ENCODE assay signal across 7 cellular contexts in genomic region chr1:109718495-109718894, GRCh38. TPM values are rescaled to one million over a fixed set of nuclear protein-coding genes. Genes with fewer than 3 reads are reported as not detected.
DNase-seq lines count a peak whose midpoint lies in the region; ATAC-seq and TF ChIP-seq lines count a peak whose summit lies in the region.
"Had no signal": no experiment of that assay in that cellular context is flagged by ENCODE, and none has a peak within 500 bp of the region (broad histone marks: within the 10 kb centered on the region; RNA-seq: fewer than 3 reads in every experiment).

No MANE protein-coding gene starts in this region.

- H3K4me2 ChIP-seq in PC-3 (ENCODE audit: low read length), result no peak overlapping the region

- H3K9me2 ChIP-seq in PC-3 (replicated peaks; ENCODE audit: low read length), result no peaks in the 10 kb centered on the region; the same call in 1 of the 2 replicates

- peak; percentile 35 for DNase-seq in EL
- DNase-seq in PC-3, result peak; percentile 24
- DNase-seq in kidney epithelial cell (ENCODE audit: low read depth), result no peak
- DNase-seq in DMS79 (lab: John Stamatoyannopoulos, UW), result no peak
- DNase-seq in aorta, result no peak
- DNase-seq: DMS 273 treated with DMSO at 0.1 percent for 48 hours had no signal

- ATAC-seq in PC-3, result peak; percentile 55; the same call in 1 of the 2 replicates
- ATAC-seq in aorta (ENCODE audit: low FRiP score), result no peak
- ATAC-seq in GM19455 (IDR thresholded peaks at IDR 0.05; ENCODE audit: unreplicated experiment), result no peak

- POLR2A ChIA-PET in PC-3 (lab: Charles Lee; ENCODE audit: unreplicated experiment), result no interaction called here

- no peak overlapping the region for H3K9ac ChIP-seq in PC-3 (ENCODE audit: low read length)

- WGBS in aorta, 2 donors, result 90 to 96% methylated on average over 2 of the region's 2 CpGs

- H3F3A ChIP-seq in PC-3 (ENCODE audit: low read length, unreplicated experiment), result no peaks in the 10 kb centered on the region

- H3K36me3 ChIP-seq in PC-3 (ENCODE audit: low read depth, low read length) (no peaks in the 10 kb centered on the region), kidney epithelial cell (ENCODE audit: control insufficient read depth, insufficient read depth, low read length) (no peaks in the 10 kb centered on the region), aorta (ENCODE audit: control insufficient read depth in 1 of 2, insufficient read depth in 2 of 2, low read length in 1 of 2) (no peaks in the 10 kb centered on the region)

- TF ChIP-seq CTCF in PC-3 (conservative IDR thresholded peaks at IDR 0.05; ENCODE audit: low read depth, low read length) (peak; percentile 28; the same call in 1 of the 2 replicates), kidney epithelial cell (IDR thresholded peaks at IDR 0.05; ENCODE audit: insufficient read depth, low read length, poor library complexity, severe bottlenecking) (peak; percentile 5)

- no peak overlapping the region for H3K4me3 ChIP-seq in PC-3 (ENCODE audit: low read length)
- no peak overlapping the region for H3K4me3 ChIP-seq in kidney epithelial cell (ENCODE audit: low read depth, low read length)
- no peak overlapping the region for H3K4me3 ChIP-seq in aorta (ENCODE audit: low read length in 2 of 2)

- peaks cover 9% of the 10 kb centered on the region for H3K4me1 ChIP-seq in PC-3 (ENCODE audit: insufficient read depth, low read length)
- H3K4me1 ChIP-seq in aorta (ENCODE audit: control insufficient read depth in 1 of 2, insufficient read depth in 2 of 2, low read length in 2 of 2), result no peaks in the 10 kb centered on the region

- intact Hi-C loops in PC-3 (cut with micrococcal nuclease), result loop anchor here (1.0 kb wide), 1 partner anchor 55 kb away; no protein-coding TSS in a partner anchor
- intact Hi-C loops in aorta (cut with DNase I), result no loop called here

- no peak overlapping the region for H2AFZ ChIP-seq in PC-3 (ENCODE audit: low read length)

- CTCF ChIA-PET in PC-3 (lab: Charles Lee), result interaction anchor here (1.0 kb wide), 2 partner anchors 78 to 172 kb away, joined by 3 to 4 read pairs; no protein-coding TSS in a partner anchor

- no peaks in the 10 kb centered on the region for H4K20me1 ChIP-seq in PC-3 (ENCODE audit: low read length)

- H3K27ac ChIP-seq in PC-3 (ENCODE audit: low read length) (peak overlapping the region; percentile 38; the same call in 1 of the 2 replicates), aorta (ENCODE audit: low read depth in 1 of 2, low read length in 2 of 2) (no peak overlapping the region)

- no peaks in the 10 kb centered on the region for H3K9me3 ChIP-seq in PC-3 (ENCODE audit: low read length)
- peaks cover 1% of the 10 kb centered on the region for H3K9me3 ChIP-seq in aorta (ENCODE audit: control insufficient read depth, low read length)

- no TSS peak for BruUV-seq in PC-3 (replicated peaks; lab: Mats Ljungman, UMichigan)

- no peaks in the 10 kb centered on the region for H3K79me2 ChIP-seq in PC-3 (ENCODE audit: low read length)

- H3K27me3 ChIP-seq in PC-3 (ENCODE audit: low read length), result no peaks in the 10 kb centered on the region
- no peaks in the 10 kb centered on the region for H3K27me3 ChIP-seq in kidney epithelial cell (ENCODE audit: control insufficient read depth, insufficient read depth, low read length)
- no peaks in the 10 kb centered on the region for H3K27me3 ChIP-seq in aorta (ENCODE audit: control insufficient read depth in 1 of 2, insufficient read depth in 2 of 2, low read length in 1 of 2)

RNA-seq across cellular contexts. Expression of gene GSTM5, which starts 6.4 kb away (rescaled TPM):
- total RNA-seq in PC-3 (2014; rRNA removed) (not detected in 2 replicates), kidney epithelial cell (not detected in 2 replicates), aorta (10 to 100 TPM in 1 of 2 donors, 1 to 10 TPM in 1; 5.7 to 23.4 TPM)
- 10 to 100 TPM in 1 of 2 donors, 1 to 10 TPM in 1; 8.6 to 10.8 TPM for polyA plus RNA-seq in aorta

RNA-seq across cellular contexts. Expression of gene GSTM3, which starts 22.3 kb away (rescaled TPM):
- total RNA-seq in PC-3 (2014; rRNA removed) (76.6 and 80.9 TPM in 2 replicates), kidney epithelial cell (30.3 and 31.8 TPM in 2 replicates), aorta (10 to 100 TPM; 17.9 to 56.5 TPM)
- polyA plus RNA-seq in aorta, result 100 to 1,000 TPM in 1 of 2 donors, 10 to 100 TPM in 1; 75.7 to 146 TPM

RNA-seq across cellular contexts. Expression of gene GSTM1, which starts 30.9 kb away (rescaled TPM):
- total RNA-seq in PC-3 (2014; rRNA removed) (not detected in 2 replicates), kidney epithelial cell (9.7 and 16.3 TPM in 2 replicates), aorta (10 to 100 TPM in 1 of 2 donors, not detected in 1; 63.8 TPM)
- polyA plus RNA-seq in aorta, result 10 to 100 TPM; 42.4 to 54.4 TPM

RNA-seq across cellular contexts. Expression of gene EPS8L3, which starts 45.2 kb away (rescaled TPM):
- total RNA-seq in PC-3 (2014; rRNA removed), result not detected in 2 replicates
- 0.04 and 0.55 TPM in 2 replicates for total RNA-seq in kidney epithelial cell
- not detected for total RNA-seq in aorta
- polyA plus RNA-seq in aorta, result 10 to 100 TPM in 1 of 2 donors, under 1 TPM in 1; 0.46 to 36.7 TPM

RNA-seq across cellular contexts. Expression of gene GSTM2, which starts 50.6 kb away (rescaled TPM):
- total RNA-seq in PC-3 (2014; rRNA removed) (29.0 and 38.6 TPM in 2 replicates), kidney epithelial cell (3.8 and 5.0 TPM in 2 replicates), aorta (100 to 1,000 TPM in 1 of 2 donors, 10 to 100 TPM in 1; 48.3 to 136 TPM)
- 100 to 1,000 TPM in 1 of 2 donors, 10 to 100 TPM in 1; 17.5 to 279 TPM for polyA plus RNA-seq in aorta

Comparison
In these comparisons a context has a peak if more than half of its experiments do, and no peak if none do; other contexts are left out.
1. DNase-seq: peak in EL (single experiment) and PC-3 (single experiment); none in kidney epithelial cell (single experiment), DMS79 (single experiment) and aorta (0 of 2).